7 cellular contexts compared by ENCODE assay signal in genomic region chr12:52879394-52880351, GRCh38. TPM values are rescaled to one million over a fixed set of nuclear protein-coding genes. Genes with fewer than 3 reads are reported as not detected.
DNase-seq lines count a peak whose midpoint lies in the region; ATAC-seq and TF ChIP-seq lines count a peak whose summit lies in the region.

No MANE protein-coding gene starts in this region.

- H4K91ac ChIP-seq in neuronal stem cell (ENCODE audit: low read depth, low read length, poor library complexity) = no peak overlapping the region

- peak; percentile 69 for ATAC-seq in GM18867 (IDR thresholded peaks at IDR 0.05; ENCODE audit: unreplicated experiment)

- peak overlapping the region; percentile 66 for H2AFZ ChIP-seq in neuronal stem cell (ENCODE audit: low read length)

- peak overlapping the region; percentile 24 for H4K8ac ChIP-seq in neuronal stem cell (ENCODE audit: low read depth, low read length)

- H3K4me1 ChIP-seq in SJCRH30 = peaks cover 18% of the 10 kb centered on the region
- H3K4me1 ChIP-seq in neuronal stem cell (ENCODE audit: control insufficient read depth in 2 of 2, insufficient read depth in 1 of 2, low read depth in 1 of 2, low read length in 2 of 2) = peaks cover 0 to 7% of the 10 kb centered on the region in 2 donors

- H2BK15ac ChIP-seq in neuronal stem cell (ENCODE audit: low read length) = peak overlapping the region; percentile 52

- H3K23ac ChIP-seq in neuronal stem cell (ENCODE audit: low read depth, low read length, poor library complexity) = no peak overlapping the region

- H3K9me3 ChIP-seq in SJCRH30 (replicated peaks) (no peaks in the 10 kb centered on the region), neuronal stem cell (replicated peaks in 1 of 2; ENCODE audit: control insufficient read depth in 2 of 2, insufficient read depth in 1 of 2, low read depth in 1 of 2, low read length in 2 of 2) (no peaks in the 10 kb centered on the region)

- no peaks in the 10 kb centered on the region for H3K79me1 ChIP-seq in neuronal stem cell (ENCODE audit: low read depth, low read length)

- no peak overlapping the region for H3K14ac ChIP-seq in neuronal stem cell (ENCODE audit: low read length)

- H3K9ac ChIP-seq in neuronal stem cell (ENCODE audit: low read depth, low read length, poor library complexity) = peak overlapping the region; percentile 17

- no peak overlapping the region for H2BK120ac ChIP-seq in neuronal stem cell (ENCODE audit: low read depth, low read length)

- H3K18ac ChIP-seq in neuronal stem cell (ENCODE audit: low read length) = peak overlapping the region; percentile 86

- no peak overlapping the region for H3K27ac ChIP-seq in SJCRH30
- H3K27ac ChIP-seq in neuronal stem cell (replicated peaks; ENCODE audit: low read length) = no peak overlapping the region
- H3K27ac ChIP-seq in substantia nigra (ENCODE audit: low read depth, low read length, poor library complexity, severe bottlenecking) = no peak overlapping the region

- DNase-seq in MV-4-11 (lab: John Stamatoyannopoulos, UW) (peak; percentile 70), SJCRH30 (peak; percentile 80 to 88), foreskin fibroblast (peak; percentile 73 to 92), neuronal stem cell (ENCODE audit: low spot score) (peak; percentile 93), substantia nigra (lab: John Stamatoyannopoulos, UW) (peak in 46 of 49 donors; percentile 13 to 83 (median 58))
- peak; percentile 37 for DNase-seq in activated gamma-delta T cell treated with anti-CD3 and anti-CD28 coated beads, Interleukin-2, amount 50 U/mL, for 16 hours (ENCODE audit: low read depth)

- no peaks in the 10 kb centered on the region for H3K27me3 ChIP-seq in SJCRH30
- H3K27me3 ChIP-seq in neuronal stem cell (ENCODE audit: control insufficient read depth in 3 of 3, insufficient read depth in 3 of 3, low read depth in 1 of 3, low read length in 3 of 3) = peaks cover 0 to 37% (median 5%) of the 10 kb centered on the region in 3 experiments

- peak overlapping the region; percentile 50 for H3K4me2 ChIP-seq in neuronal stem cell (ENCODE audit: insufficient read depth, low read length, poor library complexity, severe bottlenecking)

- H2BK12ac ChIP-seq in neuronal stem cell (ENCODE audit: low read length) = no peak overlapping the region

- WGBS in neuronal stem cell (ENCODE audit: extremely low coverage in 2 of 2, insufficient read length in 2 of 2, insufficient replicate concordance in 1 of 2), 2 donors = no CpG with 5 or more reads among the region's 38 CpGs

- no peak overlapping the region for H2BK5ac ChIP-seq in neuronal stem cell (ENCODE audit: low read length)

- no peak overlapping the region for H2AK5ac ChIP-seq in neuronal stem cell (ENCODE audit: low read depth, low read length)

- H3K4me3 ChIP-seq in SJCRH30 (no peak overlapping the region), foreskin fibroblast (ENCODE audit: low read depth in 1 of 2, low read length in 2 of 2) (peak overlapping the region; percentile 20 to 46), neuronal stem cell (ENCODE audit: low read length in 2 of 2) (no peak overlapping the region)

- no peak overlapping the region for H3K4ac ChIP-seq in neuronal stem cell (ENCODE audit: low read length)

- H3K36me3 ChIP-seq in SJCRH30 (no peaks in the 10 kb centered on the region), neuronal stem cell (replicated peaks in 1 of 2; ENCODE audit: control insufficient read depth in 2 of 2, insufficient read depth in 2 of 2, low read length in 2 of 2) (no peaks in the 10 kb centered on the region)

- TF ChIP-seq CTCF in foreskin fibroblast (IDR thresholded peaks at IDR 0.05; ENCODE audit: low read depth, low read length) = peak; percentile 94

RNA-seq across cellular contexts. Expression of gene KRT8, which starts 25.2 kb away (rescaled TPM):
- total RNA-seq in SJCRH30 (2014; rRNA removed; shearing (Covaris generic)) = 1.7 and 2.4 TPM in 2 replicates
- 179 TPM for polyA plus RNA-seq in neuronal stem cell (2013, experiment 1 of 2)
- 174 TPM for polyA plus RNA-seq in neuronal stem cell (2013, experiment 2 of 2)

RNA-seq across cellular contexts. Expression of gene KRT78, which starts 30.9 kb away (rescaled TPM):
- not detected in 2 replicates for total RNA-seq in SJCRH30 (2014; rRNA removed; shearing (Covaris generic))
- not detected for polyA plus RNA-seq in neuronal stem cell (2013, experiment 1 of 2)
- polyA plus RNA-seq in neuronal stem cell (2013, experiment 2 of 2) = not detected

RNA-seq across cellular contexts. Expression of gene KRT79, which starts 45.6 kb away (rescaled TPM):
- not detected in 2 replicates for total RNA-seq in SJCRH30 (2014; rRNA removed; shearing (Covaris generic))
- not detected for polyA plus RNA-seq in neuronal stem cell (2013, experiment 1 of 2)
- not detected for polyA plus RNA-seq in neuronal stem cell (2013, experiment 2 of 2)

Comparison
In these comparisons a context has a peak if more than half of its experiments do, and no peak if none do; other contexts are left out.
1. DNase-seq: peak in every context shown above with its lines; median percentile 93 in neuronal stem cell; 84 in SJCRH30; 82 in foreskin fibroblast; 70 in MV-4-11; 58 in substantia nigra; 37 in activated gamma-delta T cell treated with anti-CD3 and anti-CD28 coated beads, Interleukin-2, amount 50 U/mL, for 16 hours.
2. H3K4me3 ChIP-seq: peak in foreskin fibroblast (2 of 2); none in SJCRH30 (single experiment) and neuronal stem cell (0 of 2).